Comparison of ENCODE assay signal across 1 cellular context in genomic region chr13:21402586-21403307, GRCh38.
TF ChIP-seq lines count a peak whose summit lies in the region.

No MANE protein-coding gene starts in this region.

TF ChIP-seq in HepG2, 621 proteins besides CTCF, POLR2A, EP300 and RAD21 (continued from another document):
- TF ChIP-seq, protein P1, sequence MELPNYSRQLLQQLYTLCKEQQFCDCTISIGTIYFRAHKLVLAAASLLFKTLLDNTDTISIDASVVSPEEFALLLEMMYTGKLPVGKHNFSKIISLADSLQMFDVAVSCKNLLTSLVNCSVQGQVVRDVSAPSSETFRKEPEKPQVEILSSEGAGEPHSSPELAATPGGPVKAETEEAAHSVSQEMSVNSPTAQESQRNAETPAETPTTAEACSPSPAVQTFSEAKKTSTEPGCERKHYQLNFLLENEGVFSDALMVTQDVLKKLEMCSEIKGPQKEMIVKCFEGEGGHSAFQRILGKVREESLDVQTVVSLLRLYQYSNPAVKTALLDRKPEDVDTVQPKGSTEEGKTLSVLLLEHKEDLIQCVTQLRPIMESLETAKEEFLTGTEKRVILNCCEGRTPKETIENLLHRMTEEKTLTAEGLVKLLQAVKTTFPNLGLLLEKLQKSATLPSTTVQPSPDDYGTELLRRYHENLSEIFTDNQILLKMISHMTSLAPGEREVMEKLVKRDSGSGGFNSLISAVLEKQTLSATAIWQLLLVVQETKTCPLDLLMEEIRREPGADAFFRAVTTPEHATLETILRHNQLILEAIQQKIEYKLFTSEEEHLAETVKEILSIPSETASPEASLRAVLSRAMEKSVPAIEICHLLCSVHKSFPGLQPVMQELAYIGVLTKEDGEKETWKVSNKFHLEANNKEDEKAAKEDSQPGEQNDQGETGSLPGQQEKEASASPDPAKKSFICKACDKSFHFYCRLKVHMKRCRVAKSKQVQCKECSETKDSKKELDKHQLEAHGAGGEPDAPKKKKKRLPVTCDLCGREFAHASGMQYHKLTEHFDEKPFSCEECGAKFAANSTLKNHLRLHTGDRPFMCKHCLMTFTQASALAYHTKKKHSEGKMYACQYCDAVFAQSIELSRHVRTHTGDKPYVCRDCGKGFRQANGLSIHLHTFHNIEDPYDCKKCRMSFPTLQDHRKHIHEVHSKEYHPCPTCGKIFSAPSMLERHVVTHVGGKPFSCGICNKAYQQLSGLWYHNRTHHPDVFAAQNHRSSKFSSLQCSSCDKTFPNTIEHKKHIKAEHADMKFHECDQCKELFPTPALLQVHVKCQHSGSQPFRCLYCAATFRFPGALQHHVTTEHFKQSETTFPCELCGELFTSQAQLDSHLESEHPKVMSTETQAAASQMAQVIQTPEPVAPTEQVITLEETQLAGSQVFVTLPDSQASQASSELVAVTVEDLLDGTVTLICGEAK (IDR thresholded peaks at IDR 0.05): no peak
- TF ChIP-seq, protein P1 (CRISPR knock-in tag; IDR thresholded peaks at IDR 0.05): no peak
- TF ChIP-seq ZNF619 (CRISPR knock-in tag; IDR thresholded peaks at IDR 0.05) (no peak), ZNF598 (CRISPR knock-in tag; IDR thresholded peaks at IDR 0.05; ENCODE audit: borderline replicate concordance) (no peak), RARG (CRISPR knock-in tag; IDR thresholded peaks at IDR 0.05; ENCODE audit: low read depth) (no peak), MAFF (IDR thresholded peaks at IDR 0.05; ENCODE audit: low read depth, low read length) (peak; percentile 84), MAFK (conservative IDR thresholded peaks at IDR 0.05 in 1 of 2, IDR thresholded peaks at IDR 0.05 in 1 of 2; ENCODE audit: low read length in 2 of 2) (peak; percentile 78 to 89), AKAP8 (CRISPR knock-in tag; IDR thresholded peaks at IDR 0.05) (no peak), TMF1 (CRISPR knock-in tag; IDR thresholded peaks at IDR 0.05; ENCODE audit: low read depth) (no peak), ZNF746 (CRISPR knock-in tag; IDR thresholded peaks at IDR 0.05) (no peak), SALL2 (CRISPR knock-in tag; IDR thresholded peaks at IDR 0.05) (no peak), FOSL2 (CRISPR knock-in tag; IDR thresholded peaks at IDR 0.05) (peak; percentile 10), MLX (CRISPR knock-in tag; IDR thresholded peaks at IDR 0.05) (no peak), USF2 (IDR thresholded peaks at IDR 0.05; ENCODE audit: low read depth, low read length) (no peak), USF2 (CRISPR knock-in tag; IDR thresholded peaks at IDR 0.05; ENCODE audit: borderline replicate concordance) (no peak), ZNF180 (CRISPR knock-in tag; IDR thresholded peaks at IDR 0.05; ENCODE audit: borderline replicate concordance, low read depth) (no peak), RFX3 (CRISPR knock-in tag; IDR thresholded peaks at IDR 0.05) (no peak), NR2F1 (CRISPR knock-in tag; IDR thresholded peaks at IDR 0.05) (peak in 1 of 2 experiments; percentile 40; a peak in 1 of 4 replicates), GATAD1 (CRISPR knock-in tag; IDR thresholded peaks at IDR 0.05) (no peak)
